1 cellular context compared by ENCODE assay signal in the genomic region with DNA sequence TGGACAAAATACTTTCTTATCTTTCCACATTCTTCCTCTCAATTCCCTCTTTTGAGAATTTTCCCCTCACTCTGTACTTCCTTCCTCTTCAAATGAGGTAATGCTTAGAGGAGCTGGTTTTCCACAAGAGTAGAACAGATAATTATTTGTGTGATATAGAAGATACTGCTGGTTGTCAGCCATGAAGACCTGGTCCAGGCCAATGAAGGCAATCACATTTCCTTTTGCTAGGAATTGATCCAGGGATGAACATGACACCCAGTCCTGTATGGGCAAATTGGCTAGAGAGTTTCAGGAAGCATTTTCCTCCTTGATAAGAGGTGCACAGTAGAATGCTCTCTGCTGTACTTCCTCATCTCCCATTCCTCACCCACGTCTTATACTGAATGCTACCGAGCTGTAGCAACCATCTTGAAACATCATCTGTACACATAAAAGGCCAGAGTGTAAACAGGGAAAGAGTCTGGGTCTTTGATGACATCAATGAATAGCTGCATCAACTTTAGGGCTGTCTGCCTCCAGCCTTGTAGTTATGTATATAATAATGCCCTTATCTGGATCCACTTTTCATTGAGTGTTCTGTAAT.
TF ChIP-seq lines count a peak whose summit lies in the region.

No MANE protein-coding gene starts in this region.

TF ChIP-seq in WTC11, 78 proteins besides CTCF, POLR2A, EP300 and RAD21 (continued from another document):
- no peak for TF ChIP-seq OVOL2 (CRISPR knock-in tag; IDR thresholded peaks at IDR 0.05; ENCODE audit: borderline replicate concordance)
- TF ChIP-seq EMX1 (CRISPR knock-in tag; IDR thresholded peaks at IDR 0.05), result no peak
